Comparison of ENCODE assay signal across 1 cellular context in genomic region chr19:41193420-41194156, GRCh38.
TF ChIP-seq lines count a peak whose summit lies in the region.

No MANE protein-coding gene starts in this region.

TF ChIP-seq in HepG2, 621 proteins besides CTCF, POLR2A, EP300 and RAD21:
- TF ChIP-seq ELK4 (CRISPR knock-in tag; IDR thresholded peaks at IDR 0.05; ENCODE audit: borderline replicate concordance) (no peak), CERS6 (CRISPR knock-in tag; IDR thresholded peaks at IDR 0.05) (no peak), RXRB (CRISPR knock-in tag; IDR thresholded peaks at IDR 0.05; ENCODE audit: borderline replicate concordance) (no peak), ZNF687 (CRISPR knock-in tag; IDR thresholded peaks at IDR 0.05) (peak; percentile 2; the same call in 1 of the 2 replicates), ZNF326 (CRISPR knock-in tag; IDR thresholded peaks at IDR 0.05; ENCODE audit: borderline replicate concordance) (no peak), ZNF619 (CRISPR knock-in tag; IDR thresholded peaks at IDR 0.05) (no peak), MYPOP (CRISPR knock-in tag; IDR thresholded peaks at IDR 0.05) (0 out of 2 replicates have a peak, but pooled peaks have one; percentile 1), DPF2 (CRISPR knock-in tag; IDR thresholded peaks at IDR 0.05; ENCODE audit: borderline replicate concordance, low read depth) (no peak), NCOA5 (CRISPR knock-in tag; IDR thresholded peaks at IDR 0.05) (no peak), PHB2 (IDR thresholded peaks at IDR 0.05; ENCODE audit: partially characterized antibody) (no peak), MAFG (CRISPR knock-in tag; IDR thresholded peaks at IDR 0.05) (no peak), ZNF263 (CRISPR knock-in tag; IDR thresholded peaks at IDR 0.05) (peak; percentile 77)
